Comparison of ENCODE assay signal across 20 cellular contexts in the genomic region with DNA sequence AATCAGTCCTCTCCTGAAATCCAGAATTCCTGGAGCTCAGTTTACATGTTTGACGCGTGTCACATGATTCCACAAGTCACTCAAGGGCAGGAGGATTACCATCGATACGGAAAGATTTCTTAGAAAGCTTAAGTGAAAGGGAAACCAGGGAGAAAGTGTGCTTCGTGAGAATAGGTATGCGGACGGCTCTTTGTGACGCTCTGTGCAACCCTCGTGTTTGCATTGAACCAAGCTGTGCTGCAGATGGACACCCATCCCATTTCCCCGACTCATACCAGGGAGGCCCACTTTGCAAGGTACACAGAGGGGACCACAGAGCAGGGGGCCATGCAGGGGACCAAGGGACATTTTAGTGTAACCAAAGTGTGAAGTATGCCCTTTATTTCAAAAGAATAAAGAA. TPM values are rescaled to one million over a fixed set of nuclear protein-coding genes. Genes with fewer than 3 reads are reported as not detected.
DNase-seq lines count a peak whose midpoint lies in the region; ATAC-seq and TF ChIP-seq lines count a peak whose summit lies in the region.
"Had no signal": no experiment of that assay in that cellular context is flagged by ENCODE, and none has a peak within 500 bp of the region (broad histone marks: within the 10 kb centered on the region; RNA-seq: fewer than 3 reads in every experiment).

No MANE protein-coding gene starts in this region.

- intact Hi-C loops in activated CD8-positive, alpha-beta T cell treated with anti-CD3 and anti-CD28 coated beads for 36 hours (cut with micrococcal nuclease): loop anchor here (2.0 to 5.0 kb wide), 2 partner anchors 21 to 80 kb away; no protein-coding TSS in a partner anchor
- intact Hi-C loops in Right ventricle myocardium superior (cut with DNase I): no loop called here

- no peaks in the 10 kb centered on the region for H3K36me3 ChIP-seq in endodermal cell (ENCODE audit: control insufficient read depth, insufficient read depth, low read length)
- H3K36me3 ChIP-seq in thymus (ENCODE audit: control insufficient read depth, insufficient read depth): peaks cover 42% of the 10 kb centered on the region
- H3K36me3 ChIP-seq: colonic mucosa, MG63, suprapubic skin had no signal

- H3K27ac Mint-ChIP-seq in activated CD8-positive, alpha-beta T cell treated with anti-CD3 and anti-CD28 coated beads for 36 hours: peak overlapping the region; percentile 95
- no peak overlapping the region for H3K27ac Mint-ChIP-seq in endodermal cell

- peak overlapping the region; percentile 55 for H3K4me3 Mint-ChIP-seq in activated CD8-positive, alpha-beta T cell treated with anti-CD3 and anti-CD28 coated beads for 36 hours
- no peak overlapping the region for H3K4me3 Mint-ChIP-seq in endodermal cell

- H3K9me3 ChIP-seq in endodermal cell (ENCODE audit: control insufficient read depth, low read length): no peaks in the 10 kb centered on the region
- no peaks in the 10 kb centered on the region for H3K9me3 ChIP-seq in thymus (ENCODE audit: control insufficient read depth)
- H3K9me3 ChIP-seq: colonic mucosa, MG63, suprapubic skin had no signal

- peaks cover 86% of the 10 kb centered on the region for H3K36me3 Mint-ChIP-seq in activated CD8-positive, alpha-beta T cell treated with anti-CD3 and anti-CD28 coated beads for 36 hours (ENCODE audit: low read depth)
- H3K36me3 Mint-ChIP-seq in endodermal cell (ENCODE audit: low read depth): no peaks in the 10 kb centered on the region

- no peak for TF ChIP-seq CTCF in activated CD8-positive, alpha-beta T cell treated with anti-CD3 and anti-CD28 coated beads for 36 hours (IDR thresholded peaks at IDR 0.05)
- no peak for TF ChIP-seq CTCF in endodermal cell (conservative IDR thresholded peaks at IDR 0.05)

- peak; percentile 5 for ATAC-seq in activated CD8-positive, alpha-beta T cell treated with anti-CD3 and anti-CD28 coated beads for 36 hours
- ATAC-seq in Right ventricle myocardium superior (ENCODE audit: poor library complexity): no peak
- ATAC-seq in GM18861 (IDR thresholded peaks at IDR 0.05; ENCODE audit: unreplicated experiment): no peak
- ATAC-seq: GM12878, Right ventricle myocardium inferior had no signal

- no peak overlapping the region for H3K9ac ChIP-seq in endodermal cell (ENCODE audit: extremely low read depth, low read length, poor library complexity, severe bottlenecking)

- CTCF ChIA-PET in activated CD8-positive, alpha-beta T cell treated with anti-CD3 and anti-CD28 coated beads for 36 hours (lab: Charles Lee): interaction anchor here (0.6 to 4.3 kb wide), 15 partner anchors 8 to 205 kb away, joined by 3 to 42 read pairs (median 5); no protein-coding TSS in a partner anchor

- H3K4me1 ChIP-seq in endodermal cell (ENCODE audit: control insufficient read depth, insufficient read depth, low read length) (peaks cover 5% of the 10 kb centered on the region), thymus (ENCODE audit: control insufficient read depth, insufficient read depth, low read length) (peaks cover 58% of the 10 kb centered on the region)
- H3K4me1 ChIP-seq: colonic mucosa, suprapubic skin had no signal

- POLR2A ChIA-PET in activated CD8-positive, alpha-beta T cell treated with anti-CD3 and anti-CD28 coated beads for 36 hours (lab: Charles Lee): interaction anchor here (0.8 to 40.7 kb wide), 8 partner anchors 0 to 165 kb away, joined by 3 to 1646 read pairs (median 12); partner anchors contain the start of gene IKZF1

- no peaks in the 10 kb centered on the region for H3K27me3 Mint-ChIP-seq in activated CD8-positive, alpha-beta T cell treated with anti-CD3 and anti-CD28 coated beads for 36 hours
- H3K27me3 Mint-ChIP-seq in endodermal cell (ENCODE audit: insufficient read depth): peaks cover 2% of the 10 kb centered on the region

- 95 to 96% methylated on average over 10 of the region's 10 CpGs for WGBS in endodermal cell (ENCODE audit: insufficient coverage in 1 of 2, insufficient read length in 1 of 2), 2 experiments
- 90% methylated on average over 10 of the region's 10 CpGs for WGBS in thymus

- H3K9me3 Mint-ChIP-seq in activated CD8-positive, alpha-beta T cell treated with anti-CD3 and anti-CD28 coated beads for 36 hours: no peaks in the 10 kb centered on the region
- no peaks in the 10 kb centered on the region for H3K9me3 Mint-ChIP-seq in endodermal cell

- H3K4me3 ChIP-seq in endodermal cell (ENCODE audit: low read length): no peak overlapping the region
- no peak overlapping the region for H3K4me3 ChIP-seq in thymus (ENCODE audit: low read length)
- H3K4me3 ChIP-seq: colonic mucosa, GM12878, MG63, suprapubic skin had no signal

- no peaks in the 10 kb centered on the region for H3K27me3 ChIP-seq in endodermal cell (ENCODE audit: control insufficient read depth, insufficient read depth, low read length, poor library complexity, severe bottlenecking)
- H3K27me3 ChIP-seq in thymus (ENCODE audit: control insufficient read depth, insufficient read depth): no peaks in the 10 kb centered on the region
- H3K27me3 ChIP-seq: colonic mucosa, MG63, suprapubic skin had no signal

- peaks cover 93% of the 10 kb centered on the region for H3K4me1 Mint-ChIP-seq in activated CD8-positive, alpha-beta T cell treated with anti-CD3 and anti-CD28 coated beads for 36 hours (ENCODE audit: low read depth)
- H3K4me1 Mint-ChIP-seq in endodermal cell: peaks cover 7% of the 10 kb centered on the region

- H3K27ac ChIP-seq in endodermal cell (ENCODE audit: low read depth, low read length): no peak overlapping the region
- H3K27ac ChIP-seq in thymus (ENCODE audit: low read depth): peak overlapping the region; percentile 56
- H3K27ac ChIP-seq: suprapubic skin had no signal

- DNase-seq in stimulated activated CD4-positive, alpha-beta T cell treated with anti-CD3 and anti-CD28 coated beads, Interleukin-15, amount 100 ng/mL, for 24 hours: peak; percentile 63
- no peak for DNase-seq in stimulated activated CD4-positive, alpha-beta T cell treated with anti-CD3 and anti-CD28 coated beads, Interleukin-2, amount 100 ng/mL, for 48 hours
- DNase-seq in activated CD8-positive, alpha-beta T cell treated with anti-CD3 and anti-CD28 coated beads for 36 hours: peak; percentile 73
- DNase-seq in endodermal cell (peak; percentile 8), Right ventricle myocardium superior (no peak)
- DNase-seq in activated CD4-positive, CD25-positive, alpha-beta regulatory T cell treated with anti-CD3 and anti-CD28 coated beads, Interleukin-2, amount 50 U/mL, for 72 hours: no peak
- DNase-seq: activated CD4-positive, CD25-positive, alpha-beta regulatory T cell; Calu3; colonic mucosa; foreskin fibroblast; GDM1; MG63; NCI-H187 treated with DMSO at 0.1 percent for 48 hours; nucleus accumbens had no signal

RNA-seq across cellular contexts. Expression of gene IKZF1, which starts 43.2 kb away (rescaled TPM):
- total RNA-seq in activated CD8-positive, alpha-beta T cell treated with anti-CD3 and anti-CD28 coated beads for 36 hours: 100 to 1,000 TPM; 277 to 295 TPM
- total RNA-seq in endodermal cell (under 1 TPM; 0.44 to 0.55 TPM), Right ventricle myocardium superior (2.4 TPM)
- 3.3 TPM for polyA plus RNA-seq in endodermal cell (2013, experiment 1 of 2)
- 3.6 TPM for polyA plus RNA-seq in endodermal cell (2013, experiment 2 of 2)
- polyA plus RNA-seq in thymus: 99.0 TPM
- total RNA-seq: NCI-H460 had no signal

Comparison
In these comparisons a context has a peak if more than half of its experiments do, and no peak if none do; other contexts are left out.
1. DNase-seq: peak in stimulated activated CD4-positive, alpha-beta T cell treated with anti-CD3 and anti-CD28 coated beads, Interleukin-15, amount 100 ng/mL, for 24 hours (single experiment), activated CD8-positive, alpha-beta T cell treated with anti-CD3 and anti-CD28 coated beads for 36 hours (single experiment) and endodermal cell (single experiment); none in stimulated activated CD4-positive, alpha-beta T cell treated with anti-CD3 and anti-CD28 coated beads, Interleukin-2, amount 100 ng/mL, for 48 hours (0 of 2), Right ventricle myocardium superior (single experiment) and activated CD4-positive, CD25-positive, alpha-beta regulatory T cell treated with anti-CD3 and anti-CD28 coated beads, Interleukin-2, amount 50 U/mL, for 72 hours (single experiment).
2. RNA of gene IKZF1, which starts 43.2 kb away (total RNA-seq): 277 to 295 TPM in activated CD8-positive, alpha-beta T cell treated with anti-CD3 and anti-CD28 coated beads for 36 hours; 2.4 TPM in Right ventricle myocardium superior (single experiment) and 0.44 to 0.55 TPM in endodermal cell; every median in the first group is over 10 times any median in the second.